ENCODE assay signal across 7 cellular contexts in genomic region chr17:57986841-57987581, GRCh38. TPM values are rescaled to one million over a fixed set of nuclear protein-coding genes. Genes with fewer than 3 reads are reported as not detected.
DNase-seq lines count a peak whose midpoint lies in the region; ATAC-seq and TF ChIP-seq lines count a peak whose summit lies in the region.

No MANE protein-coding gene starts in this region.

- WGBS in body of pancreas, 2 donors: 0 to 1% methylated on average over 38 of the region's 38 CpGs

- H3K9me3 ChIP-seq in body of pancreas (no peaks in the 10 kb centered on the region), iPS-18c (ENCODE audit: control insufficient read depth, insufficient read depth, low read length) (no peaks in the 10 kb centered on the region)

- peaks cover 60% of the 10 kb centered on the region for H3K4me1 ChIP-seq in body of pancreas

- ATAC-seq in GM18502 (IDR thresholded peaks at IDR 0.05; ENCODE audit: poor library complexity, unreplicated experiment) (peak; percentile 5), HG03432 (IDR thresholded peaks at IDR 0.05; ENCODE audit: unreplicated experiment) (peak; percentile 14), body of pancreas (peak; percentile 40), HG03280 (IDR thresholded peaks at IDR 0.05; ENCODE audit: unreplicated experiment) (no peak)

- TF ChIP-seq POLR2A in body of pancreas (IDR thresholded peaks at IDR 0.05): peak in 2 of 3 donors; percentile 15 to 29

- no peak for TF ChIP-seq CTCF in body of pancreas (IDR thresholded peaks at IDR 0.05)

- H3K4me3 ChIP-seq in body of pancreas: peak overlapping the region; percentile 43 to 67
- peak overlapping the region; percentile 80 for H3K4me3 ChIP-seq in iPS-18c (ENCODE audit: insufficient read depth, low read depth, low read length)
- H3K4me3 ChIP-seq in skeletal muscle cell (ENCODE audit: low read depth, low read length): peak overlapping the region; percentile 77

- DNase-seq in T-helper 1 cell (peak in 4 of 5 donors; percentile 13 to 38 (median 22)), body of pancreas (peak; percentile 48 to 57 (median 53)), skeletal muscle cell (ENCODE audit: low read depth) (no peak)

- H3K27ac ChIP-seq in body of pancreas: peak overlapping the region; percentile 94 to 99 (median 96)

- H3K36me3 ChIP-seq in body of pancreas (replicated peaks in 1 of 2; ENCODE audit: insufficient read depth in 1 of 2, low read depth in 2 of 2): no peaks in the 10 kb centered on the region

- intact Hi-C loops in body of pancreas (cut with DNase I): no loop called here

- H3K27me3 ChIP-seq in body of pancreas: no peaks in the 10 kb centered on the region

RNA-seq across cellular contexts. Expression of gene VEZF1, which starts 1.0 kb away (rescaled TPM):
- 10 to 100 TPM; 14.5 to 39.4 TPM for total RNA-seq in body of pancreas

RNA-seq across cellular contexts. Expression of gene SRSF1, which starts 20.0 kb away (rescaled TPM):
- total RNA-seq in body of pancreas: 100 to 1,000 TPM in 1 of 2 donors, 10 to 100 TPM in 1; 76.0 to 139 TPM

RNA-seq across cellular contexts. Expression of gene CUEDC1, which starts 31.8 kb away (rescaled TPM):
- total RNA-seq in body of pancreas: 10 to 100 TPM; 35.8 to 48.1 TPM
